In genomic region chr4:23567338-23567737, GRCh38 we compare ENCODE assay signal across 26 cellular contexts.
"Had no signal": no experiment of that assay in that cellular context is flagged by ENCODE, and none has a peak within 500 bp of the region (broad histone marks: within the 10 kb centered on the region; RNA-seq: fewer than 3 reads in every experiment).

No MANE protein-coding gene starts in this region.

- FAIRE-seq: islet of Langerhans, urothelium cell line had no signal

- H3K36me3 Mint-ChIP-seq: immature natural killer cell; memory B cell; naive thymus-derived CD4-positive, alpha-beta T cell; stimulated activated naive B cell treated with anti-CD40 and anti-IgM and Interleukin-4, amounts not matched to agents 10 μg/mL and 1 μg/mL and 100 μg/mL, for 72 hours had no signal

- H3K36me3 ChIP-seq: left ventricle myocardium inferior, ovary, right atrium auricular region, right lobe of liver, stomach, thoracic aorta, tibial artery, upper lobe of right lung had no signal

- H3K4me1 Mint-ChIP-seq: immature natural killer cell; memory B cell; naive thymus-derived CD4-positive, alpha-beta T cell; stimulated activated naive B cell treated with anti-CD40 and anti-IgM and Interleukin-4, amounts not matched to agents 10 μg/mL and 1 μg/mL and 100 μg/mL, for 72 hours had no signal

- H3K27me3 ChIP-seq: ovary, right atrium auricular region, right lobe of liver, stomach, tibial artery, upper lobe of right lung had no signal

- H3K27ac Mint-ChIP-seq: immature natural killer cell; memory B cell; naive thymus-derived CD4-positive, alpha-beta T cell; natural killer cell treated with Interleukin-12 subunit alpha and Interleukin-12 subunit beta and Interleukin-15 and Interleukin-18, amount 100 ng/mL, for 72 hours; progenitor cell of endocrine pancreas; stimulated activated naive B cell treated with anti-CD40 and anti-IgM and Interleukin-4, amounts not matched to agents 10 μg/mL and 1 μg/mL and 100 μg/mL, for 72 hours had no signal

- H3K4me3 ChIP-seq: left ventricle myocardium inferior, lung, mucosa of descending colon, ovary, right atrium auricular region, right lobe of liver, stomach, thoracic aorta, tibial artery, upper lobe of right lung had no signal

- ATAC-seq: mucosa of descending colon; naive thymus-derived CD4-positive, alpha-beta T cell; natural killer cell treated with Interleukin-12 subunit alpha and Interleukin-12 subunit beta and Interleukin-15 and Interleukin-18, amount 100 ng/mL, for 72 hours; right lobe of liver; stimulated activated naive B cell treated with anti-CD40 and anti-IgM and Interleukin-4, amounts not matched to agents 10 μg/mL and 1 μg/mL and 100 μg/mL, for 72 hours; stimulated activated naive CD8-positive, alpha-beta T cell treated with anti-CD3 and anti-CD28 coated beads, Interleukin-15, Interleukin-2, amounts not matched to agents 100 U/mL and 50 U/mL, for 24 hours; upper lobe of right lung had no signal

- H3K27me3 Mint-ChIP-seq: memory B cell; natural killer cell treated with Interleukin-12 subunit alpha and Interleukin-12 subunit beta and Interleukin-15 and Interleukin-18, amount 100 ng/mL, for 72 hours; progenitor cell of endocrine pancreas; stimulated activated naive B cell treated with anti-CD40 and anti-IgM and Interleukin-4, amounts not matched to agents 10 μg/mL and 1 μg/mL and 100 μg/mL, for 72 hours had no signal

- DNase-seq: hippocampal formation; immature natural killer cell; left ventricle myocardium inferior; midbrain; mucosa of descending colon; naive thymus-derived CD4-positive, alpha-beta T cell; ovary; right lobe of liver; stimulated activated CD4-positive, alpha-beta T cell treated with anti-CD3 and anti-CD28 coated beads, Interleukin-12 subunit alpha, Interleukin-12 subunit beta, amount 100 ng/mL, for 4 hours; stimulated activated CD4-positive, alpha-beta T cell treated with anti-CD3 and anti-CD28 coated beads, Interleukin-15, amount 100 ng/mL, for 24 hours; stimulated activated CD4-positive, alpha-beta T cell treated with anti-CD3 and anti-CD28 coated beads, Interleukin-2, amount 100 ng/mL, for 24 hours; stimulated activated CD4-positive, alpha-beta T cell treated with anti-CD3 and anti-CD28 coated beads, Interleukin-4, amount 100 ng/mL, for 1 hour; stimulated activated naive B cell treated with anti-CD40 and anti-IgM and Interleukin-4, amounts not matched to agents 10 μg/mL and 1 μg/mL and 100 μg/mL, for 72 hours; stimulated activated naive CD8-positive, alpha-beta T cell treated with anti-CD3 and anti-CD28 coated beads, Interleukin-15, Interleukin-2, amounts not matched to agents 100 U/mL and 50 U/mL, for 24 hours; stomach; tibial artery; trophoblast cell; upper lobe of right lung had no signal

- H3K9me3 ChIP-seq: mucosa of descending colon, ovary, right atrium auricular region, right lobe of liver, thoracic aorta, tibial artery, upper lobe of right lung had no signal

- H3K4me3 Mint-ChIP-seq: immature natural killer cell; memory B cell; naive thymus-derived CD4-positive, alpha-beta T cell; natural killer cell treated with Interleukin-12 subunit alpha and Interleukin-12 subunit beta and Interleukin-15 and Interleukin-18, amount 100 ng/mL, for 72 hours; stimulated activated naive B cell treated with anti-CD40 and anti-IgM and Interleukin-4, amounts not matched to agents 10 μg/mL and 1 μg/mL and 100 μg/mL, for 72 hours had no signal

- H3K4me1 ChIP-seq: left ventricle myocardium inferior, right atrium auricular region, right lobe of liver, stomach, tibial artery, upper lobe of right lung had no signal

- H3K27ac ChIP-seq: left ventricle myocardium inferior, ovary, right atrium auricular region, right lobe of liver, stomach, thoracic aorta, tibial artery, upper lobe of right lung had no signal
